1 cellular context compared by ENCODE assay signal in genomic region chr17:306536-307294, GRCh38.
TF ChIP-seq lines count a peak whose summit lies in the region.

No MANE protein-coding gene starts in this region.

TF ChIP-seq in HepG2, 621 proteins besides CTCF, POLR2A, EP300 and RAD21:
- TF ChIP-seq ZNF879 (CRISPR knock-in tag; IDR thresholded peaks at IDR 0.05), result no peak
- TF ChIP-seq DDIT3 (CRISPR knock-in tag; IDR thresholded peaks at IDR 0.05), result no peak
- no peak for TF ChIP-seq ZUFSP (CRISPR knock-in tag; IDR thresholded peaks at IDR 0.05; ENCODE audit: borderline replicate concordance)
- TF ChIP-seq ATM (IDR thresholded peaks at IDR 0.05; ENCODE audit: borderline replicate concordance), result no peak
- no peak for TF ChIP-seq ZBTB8A (CRISPR knock-in tag; IDR thresholded peaks at IDR 0.05; ENCODE audit: borderline replicate concordance, low read depth)
- TF ChIP-seq ZNF263 (CRISPR knock-in tag; IDR thresholded peaks at IDR 0.05), result peak; percentile 85
- no peak for TF ChIP-seq ISL2 (CRISPR knock-in tag; IDR thresholded peaks at IDR 0.05)
